33 cellular contexts compared by ENCODE assay signal in genomic region chr1:174995121-174995520, GRCh38.
"Had no signal": no experiment of that assay in that cellular context is flagged by ENCODE, and none has a peak within 500 bp of the region (broad histone marks: within the 10 kb centered on the region; RNA-seq: fewer than 3 reads in every experiment).

No MANE protein-coding gene starts in this region.

- H3K27ac Mint-ChIP-seq: activated naive CD4-positive, alpha-beta T cell treated with anti-CD3 and anti-CD28 coated beads for 36 hours; activated naive CD8-positive, alpha-beta T cell treated with anti-CD3 and anti-CD28 coated beads for 36 hours; mesothelial cell of epicardium; T-helper 1 cell treated with Interleukin-12 subunit alpha and Interleukin-12 subunit beta and Interleukin-4 antibody, amounts not matched to agents 30 μg/mL and 1 μg/mL, for 36 hours had no signal

- FAIRE-seq: endometrium, kidney, pancreas, TTC549 had no signal

- H3K4me3 ChIP-seq: adrenal gland, body of pancreas, colonic mucosa, gastrocnemius medialis, pancreas, prostate gland, uterus had no signal

- H3K27me3 ChIP-seq: adrenal gland, body of pancreas, colonic mucosa, gastrocnemius medialis, pancreas, uterus had no signal

- H3K4me3 Mint-ChIP-seq: activated naive CD4-positive, alpha-beta T cell treated with anti-CD3 and anti-CD28 coated beads for 36 hours; activated naive CD8-positive, alpha-beta T cell treated with anti-CD3 and anti-CD28 coated beads for 36 hours; mesothelial cell of epicardium; naive thymus-derived CD4-positive, alpha-beta T cell; neural crest cell; T-helper 1 cell treated with Interleukin-12 subunit alpha and Interleukin-12 subunit beta and Interleukin-4 antibody, amounts not matched to agents 30 μg/mL and 1 μg/mL, for 36 hours had no signal

- H3K27ac ChIP-seq: adrenal gland, body of pancreas, colonic mucosa, gastrocnemius medialis, pancreas, prostate gland, uterus, WERI-Rb-1 had no signal

- H3K4me1 ChIP-seq: colonic mucosa, prostate gland, uterus had no signal

- H3K27me3 Mint-ChIP-seq: activated naive CD8-positive, alpha-beta T cell treated with anti-CD3 and anti-CD28 coated beads for 36 hours; naive thymus-derived CD4-positive, alpha-beta T cell had no signal

- H3K9me3 Mint-ChIP-seq: activated naive CD4-positive, alpha-beta T cell treated with anti-CD3 and anti-CD28 coated beads for 36 hours; activated naive CD8-positive, alpha-beta T cell treated with anti-CD3 and anti-CD28 coated beads for 36 hours; mesothelial cell of epicardium; naive thymus-derived CD4-positive, alpha-beta T cell; neural crest cell; T-helper 1 cell treated with Interleukin-12 subunit alpha and Interleukin-12 subunit beta and Interleukin-4 antibody, amounts not matched to agents 30 μg/mL and 1 μg/mL, for 36 hours had no signal

- ATAC-seq: activated CD4-positive, CD25-positive, alpha-beta regulatory T cell treated with anti-CD3 and anti-CD28 coated beads, Interleukin-2, amount 50 U/mL, for 24 hours; body of pancreas; gastrocnemius medialis; left colon; naive thymus-derived CD4-positive, alpha-beta T cell; pancreas had no signal

- H3K9me3 ChIP-seq: adrenal gland, body of pancreas, colonic mucosa, gastrocnemius medialis, pancreas, prostate gland, uterus had no signal

- H3K36me3 ChIP-seq: adrenal gland, colonic mucosa, gastrocnemius medialis, prostate gland, uterus had no signal

- DNase-seq: activated CD4-positive, alpha-beta T cell treated with anti-CD3 and anti-CD28 coated beads for 48 hours; activated CD4-positive, alpha-beta T cell treated with anti-CD3 and anti-CD28 coated beads, Interleukin-2, amount 50 U/mL, for 48 hours; activated CD8-positive, alpha-beta memory T cell treated with anti-CD3 and anti-CD28 coated beads for 24 hours; activated effector memory CD4-positive, alpha-beta T cell treated with Interleukin-2 at 50 U/mL for 16 hours; activated naive CD4-positive, alpha-beta T cell treated with anti-CD3 and anti-CD28 coated beads for 36 hours; activated naive CD8-positive, alpha-beta T cell treated with anti-CD3 and anti-CD28 coated beads for 36 hours; adrenal gland; aorta; body of pancreas; colonic mucosa; effector CD8-positive, alpha-beta T cell; gastrocnemius medialis; glutamatergic neuron; kidney; left colon; mammary epithelial cell; naive thymus-derived CD4-positive, alpha-beta T cell; nucleus accumbens; pancreas; stimulated activated CD4-positive, alpha-beta T cell treated with anti-CD3 and anti-CD28 coated beads, Interleukin-15, amount 100 ng/mL, for 24 hours; stimulated activated CD4-positive, alpha-beta T cell treated with anti-CD3 and anti-CD28 coated beads, Interleukin-2, amount 100 ng/mL, for 24 hours; stimulated activated naive CD4-positive, alpha-beta T cell treated with Interleukin-2 at 50 U/mL for 16 hours; T-helper 9 cell; trophoblast cell; uterus; WERI-Rb-1 had no signal
